ENCODE assay signal across 8 cellular contexts in the genomic region with DNA sequence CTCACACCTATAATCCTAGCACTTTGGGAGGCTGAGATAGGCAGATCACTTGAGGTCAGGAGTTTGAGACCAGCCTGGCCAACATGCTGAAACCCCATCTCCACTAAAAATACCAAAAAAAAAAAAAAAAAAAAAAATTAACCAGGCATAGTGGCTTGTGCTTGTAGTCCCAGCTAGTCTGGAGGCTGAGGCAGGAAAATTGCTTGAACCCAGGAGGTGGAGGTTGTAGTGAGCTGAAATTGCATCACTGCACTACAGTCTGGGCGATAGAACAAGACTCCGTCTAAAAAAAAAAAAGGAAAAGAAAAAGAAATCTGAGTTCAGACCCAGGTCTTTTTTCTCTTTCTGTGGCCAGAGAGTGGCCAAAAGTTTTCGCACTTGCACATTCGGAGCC. TPM values are rescaled to one million over a fixed set of nuclear protein-coding genes. Genes with fewer than 3 reads are reported as not detected.
DNase-seq lines count a peak whose midpoint lies in the region; ATAC-seq and TF ChIP-seq lines count a peak whose summit lies in the region.
"Not testable (repeated sequence)": the region's sequence is repeated elsewhere in the genome, so short reads cannot be mapped to it uniquely, and the experiment has no call there.

No MANE protein-coding gene starts in this region.

- H3K27ac Mint-ChIP-seq in CD4-positive, alpha-beta T cell; activated CD8-positive, alpha-beta T cell treated with anti-CD3 and anti-CD28 coated beads, Interleukin-2, amount 10 ng/mL, durations not matched to agents 7 days and 5 days; nephron progenitor cell; type B pancreatic cell: not testable (repeated sequence)
- peak overlapping the region; percentile 43 for H3K27ac Mint-ChIP-seq in glutamatergic neuron (ENCODE audit: unreplicated experiment)

- H2AK5ac ChIP-seq in IMR-90 (ENCODE audit: low read depth, low read length): not testable (repeated sequence)

- TF ChIP-seq RAD21 in IMR-90 (IDR thresholded peaks at IDR 0.05; ENCODE audit: low read length): not testable (repeated sequence)

- H2BK5ac ChIP-seq in IMR-90 (ENCODE audit: low read depth, low read length, poor library complexity, severe bottlenecking): not testable (repeated sequence)

- not testable (repeated sequence) for H3K23ac ChIP-seq in IMR-90 (ENCODE audit: low read depth, low read length)

- dilution Hi-C loops in IMR-90 (cut with HindIII; ENCODE audit: low sequenced_read_pairs, unreplicated experiment): not testable (repeated sequence)

- H3K9me3 ChIP-seq in CD4-positive, alpha-beta T cell (ENCODE audit: control insufficient read depth, low read length); IMR-90 (ENCODE audit: control insufficient read depth, insufficient read depth, low read length); SJCRH30 (replicated peaks); adipocyte (ENCODE audit: control insufficient read depth, low read length): not testable (repeated sequence)

- not testable (repeated sequence) for H3K9me3 Mint-ChIP-seq in CD4-positive, alpha-beta T cell; activated CD8-positive, alpha-beta T cell treated with anti-CD3 and anti-CD28 coated beads, Interleukin-2, amount 10 ng/mL, durations not matched to agents 7 days and 5 days (ENCODE audit: insufficient read depth); glutamatergic neuron (ENCODE audit: unreplicated experiment); nephron progenitor cell; type B pancreatic cell

- not testable (repeated sequence) for H3K9me1 ChIP-seq in IMR-90 (ENCODE audit: insufficient read depth, low read length)

- not testable (repeated sequence) for H3K36me3 ChIP-seq in IMR-90 (ENCODE audit: control insufficient read depth, insufficient read depth, low read length); SJCRH30
- H3K36me3 ChIP-seq in adipocyte (ENCODE audit: control insufficient read depth, insufficient read depth, low read length, severe bottlenecking): peaks cover 14% of the 10 kb centered on the region

- not testable (repeated sequence) for H3K4me3 ChIP-seq in IMR-90 (ENCODE audit: insufficient read depth, low read depth, low read length); SJCRH30
- peak overlapping the region; percentile 83 for H3K4me3 ChIP-seq in adipocyte (ENCODE audit: low read length)

- H3K27me3 Mint-ChIP-seq in CD4-positive, alpha-beta T cell: peaks cover 52% of the 10 kb centered on the region
- peaks cover 37% of the 10 kb centered on the region for H3K27me3 Mint-ChIP-seq in activated CD8-positive, alpha-beta T cell treated with anti-CD3 and anti-CD28 coated beads, Interleukin-2, amount 10 ng/mL, durations not matched to agents 7 days and 5 days (ENCODE audit: low read depth)
- H3K27me3 Mint-ChIP-seq in glutamatergic neuron (ENCODE audit: unreplicated experiment); nephron progenitor cell (ENCODE audit: low read depth, poor library complexity): not testable (repeated sequence)
- H3K27me3 Mint-ChIP-seq in type B pancreatic cell: peaks cover 65% of the 10 kb centered on the region

- not testable (repeated sequence) for H4K91ac ChIP-seq in IMR-90 (ENCODE audit: insufficient read depth, low read depth, low read length)

- H3K4ac ChIP-seq in IMR-90 (ENCODE audit: low read depth, low read length): not testable (repeated sequence)

- ATAC-seq in CD4-positive, alpha-beta T cell (ENCODE audit: poor library complexity); IMR-90 (ENCODE audit: low read depth); activated CD8-positive, alpha-beta T cell treated with anti-CD3 and anti-CD28 coated beads, Interleukin-2, amount 10 ng/mL, durations not matched to agents 7 days and 5 days: not testable (repeated sequence)

- not testable (repeated sequence) for TF ChIP-seq POLR2A in IMR-90 (IDR thresholded peaks at IDR 0.05; ENCODE audit: low read depth, low read length)

- H4K20me1 ChIP-seq in IMR-90 (ENCODE audit: insufficient read depth, low read length): not testable (repeated sequence)

- H3K79me1 ChIP-seq in IMR-90 (ENCODE audit: low read depth in 1 of 2, low read length in 2 of 2): not testable (repeated sequence)

- peak overlapping the region; percentile 47; the same call in 1 of the 2 replicates for H3K4me2 ChIP-seq in IMR-90 (ENCODE audit: low read depth, low read length)

- not testable (repeated sequence) for H2AK9ac ChIP-seq in IMR-90 (replicated peaks; ENCODE audit: low read depth, low read length, poor library complexity)

- intact Hi-C loops in CD4-positive, alpha-beta T cell (cut with DNase I, micrococcal nuclease); IMR-90 (cut with micrococcal nuclease): not testable (repeated sequence)

- TF ChIP-seq CTCF in CD4-positive, alpha-beta T cell (IDR thresholded peaks at IDR 0.05); IMR-90 (conservative IDR thresholded peaks at IDR 0.05; ENCODE audit: low read depth, low read length); glutamatergic neuron (IDR thresholded peaks at IDR 0.05; ENCODE audit: partially characterized antibody, unreplicated experiment); nephron progenitor cell (IDR thresholded peaks at IDR 0.05); type B pancreatic cell (conservative IDR thresholded peaks at IDR 0.05): not testable (repeated sequence)

- POLR2A ChIA-PET in CD4-positive, alpha-beta T cell (lab: Charles Lee); IMR-90 (lab: Charles Lee; ENCODE audit: unreplicated experiment); activated CD8-positive, alpha-beta T cell treated with anti-CD3 and anti-CD28 coated beads, Interleukin-2, amount 10 ng/mL, durations not matched to agents 7 days and 5 days (lab: Charles Lee): not testable (repeated sequence)

- not testable (repeated sequence) for H3K56ac ChIP-seq in IMR-90 (ENCODE audit: extremely low read depth, insufficient read depth, low read length)

- DNase-seq in CD4-positive, alpha-beta T cell; IMR-90; activated CD8-positive, alpha-beta T cell treated with anti-CD3 and anti-CD28 coated beads, Interleukin-2, amount 10 ng/mL, durations not matched to agents 7 days and 5 days; adipocyte (ENCODE audit: low read depth); glutamatergic neuron; nephron progenitor cell; type B pancreatic cell (ENCODE audit: extremely low spot score, unreplicated experiment): not testable (repeated sequence)
- peak in 1 of 2 experiments; percentile 14 for DNase-seq in SJCRH30

- H3K9ac ChIP-seq in IMR-90 (ENCODE audit: low read depth, low read length): not testable (repeated sequence)
- H3K9ac ChIP-seq in adipocyte (ENCODE audit: low read length): peak overlapping the region; percentile 88

- H3K27me3 ChIP-seq in CD4-positive, alpha-beta T cell (ENCODE audit: control insufficient read depth, insufficient read depth, low read length): peaks cover 28% of the 10 kb centered on the region
- not testable (repeated sequence) for H3K27me3 ChIP-seq in IMR-90 (ENCODE audit: control insufficient read depth, insufficient read depth, low read length); SJCRH30; adipocyte (replicated peaks; ENCODE audit: control insufficient read depth, insufficient read depth, low read length)

- not testable (repeated sequence) for H4K8ac ChIP-seq in IMR-90 (ENCODE audit: low read depth in 2 of 2, low read length in 2 of 2)

- H2AFZ ChIP-seq in IMR-90 (replicated peaks; ENCODE audit: low read length, poor library complexity): not testable (repeated sequence)

- not testable (repeated sequence) for H2BK15ac ChIP-seq in IMR-90 (ENCODE audit: low read depth, low read length)

- H3K4me1 ChIP-seq in IMR-90 (ENCODE audit: control insufficient read depth, insufficient read depth, low read length): not testable (repeated sequence)
- H3K4me1 ChIP-seq in SJCRH30 (peaks cover 82% of the 10 kb centered on the region), adipocyte (ENCODE audit: control insufficient read depth, insufficient read depth, low read length) (peaks cover 39% of the 10 kb centered on the region)

- CTCF ChIA-PET in CD4-positive, alpha-beta T cell (lab: Charles Lee): interaction anchor here (1.2 to 2.1 kb wide), 3 partner anchors 25 to 34 kb away, joined by 3 to 6 read pairs (median 4); no protein-coding TSS in a partner anchor
- CTCF ChIA-PET in IMR-90 (lab: Yijun Ruan, JAX): interaction anchor here (1.2 kb wide), 1 partner anchor 14 kb away, joined by 10 read pairs; no protein-coding TSS in a partner anchor
- CTCF ChIA-PET in activated CD8-positive, alpha-beta T cell treated with anti-CD3 and anti-CD28 coated beads, Interleukin-2, amount 10 ng/mL, durations not matched to agents 7 days and 5 days (lab: Charles Lee): interaction anchor here (1.0 to 1.9 kb wide), 5 partner anchors 11 to 144 kb away, joined by 3 to 9 read pairs (median 4); no protein-coding TSS in a partner anchor

- not testable (repeated sequence) for H3K36me3 Mint-ChIP-seq in CD4-positive, alpha-beta T cell (ENCODE audit: low read depth); activated CD8-positive, alpha-beta T cell treated with anti-CD3 and anti-CD28 coated beads, Interleukin-2, amount 10 ng/mL, durations not matched to agents 7 days and 5 days (ENCODE audit: low read depth); glutamatergic neuron (ENCODE audit: unreplicated experiment); nephron progenitor cell (ENCODE audit: low read depth); type B pancreatic cell

- H3K18ac ChIP-seq in IMR-90 (ENCODE audit: low read depth, low read length): not testable (repeated sequence)

- not testable (repeated sequence) for H3K4me1 Mint-ChIP-seq in CD4-positive, alpha-beta T cell (ENCODE audit: low read depth); activated CD8-positive, alpha-beta T cell treated with anti-CD3 and anti-CD28 coated beads, Interleukin-2, amount 10 ng/mL, durations not matched to agents 7 days and 5 days (ENCODE audit: low read depth)
- H3K4me1 Mint-ChIP-seq in glutamatergic neuron (ENCODE audit: low read depth, unreplicated experiment): peaks cover 50% of the 10 kb centered on the region
- H3K4me1 Mint-ChIP-seq in nephron progenitor cell: peaks cover 52% of the 10 kb centered on the region
- peaks cover 15% of the 10 kb centered on the region for H3K4me1 Mint-ChIP-seq in type B pancreatic cell (ENCODE audit: unreplicated experiment)

- H2BK120ac ChIP-seq in IMR-90 (ENCODE audit: low read depth, low read length): not testable (repeated sequence)

- not testable (repeated sequence) for BruUV-seq in IMR-90 (replicated peaks; lab: Mats Ljungman, UMichigan)

- H2BK20ac ChIP-seq in IMR-90 (ENCODE audit: low read depth, low read length): not testable (repeated sequence)

- 100% methylated on average over 2 of the region's 4 CpGs; no CpG with 5 or more reads in 1 of the 2 experiments for WGBS in IMR-90 (ENCODE audit: extremely low coverage in 2 of 2, insufficient read length in 1 of 2), 2 experiments

- in situ Hi-C loops in IMR-90 (cut with MboI; ENCODE audit: low sequenced_read_pairs): not testable (repeated sequence)

- not testable (repeated sequence) for H3K14ac ChIP-seq in IMR-90 (replicated peaks; ENCODE audit: low read depth, low read length)

- not testable (repeated sequence) for H4K5ac ChIP-seq in IMR-90 (ENCODE audit: low read depth, low read length)

- peak overlapping the region; percentile 14 for H3K4me3 Mint-ChIP-seq in CD4-positive, alpha-beta T cell
- H3K4me3 Mint-ChIP-seq in activated CD8-positive, alpha-beta T cell treated with anti-CD3 and anti-CD28 coated beads, Interleukin-2, amount 10 ng/mL, durations not matched to agents 7 days and 5 days: peak overlapping the region; percentile 46
- H3K4me3 Mint-ChIP-seq in glutamatergic neuron (ENCODE audit: unreplicated experiment) (peak overlapping the region; percentile 43), nephron progenitor cell (peak overlapping the region; percentile 78), type B pancreatic cell (peak overlapping the region; percentile 57)

- not testable (repeated sequence) for H3K27ac ChIP-seq in CD4-positive, alpha-beta T cell (ENCODE audit: low read depth, low read length); IMR-90 (ENCODE audit: insufficient read depth, low read length)
- H3K27ac ChIP-seq in SJCRH30: peak overlapping the region; percentile 93

RNA-seq across cellular contexts. Expression of a gene that starts 47.3 kb away (rescaled TPM):
- total RNA-seq in CD4-positive, alpha-beta T cell: under 1 TPM; 0.59 to 0.74 TPM
- total RNA-seq in IMR-90 (2012; rRNA removed): 0.72 and 1.1 TPM in 2 replicates
- polyA plus RNA-seq in IMR-90 (2012; rRNA removed): 0.34 and 0.53 TPM in 2 replicates
- polyA plus RNA-seq in IMR-90 (2012; cell fraction: cytosol; rRNA removed): 0.05 and 0.07 TPM in 2 replicates
- polyA plus RNA-seq in IMR-90 (2012; cell fraction: nucleus; rRNA removed; ENCODE audit: low replicate concordance): 0.13 and 1.0 TPM in 2 replicates
- total RNA-seq in SJCRH30 (2014; rRNA removed; shearing (Covaris generic)): 49.8 and 57.3 TPM in 2 replicates
- under 1 TPM; 0.05 to 0.40 TPM for total RNA-seq in activated CD8-positive, alpha-beta T cell treated with anti-CD3 and anti-CD28 coated beads, Interleukin-2, amount 10 ng/mL, durations not matched to agents 7 days and 5 days
- 3.9 TPM for total RNA-seq in glutamatergic neuron (ENCODE audit: unreplicated experiment)
- total RNA-seq in type B pancreatic cell (ENCODE audit: low replicate concordance): 0.21 and 0.34 TPM in 2 replicates

Comparison
In these comparisons a context has a peak if more than half of its experiments do, and no peak if none do; other contexts are left out.
1. H3K4me3 Mint-ChIP-seq: peak in every context shown above with its lines; median percentile 78 in nephron progenitor cell; 57 in type B pancreatic cell; 46 in activated CD8-positive, alpha-beta T cell treated with anti-CD3 and anti-CD28 coated beads, Interleukin-2, amount 10 ng/mL, durations not matched to agents 7 days and 5 days; 43 in glutamatergic neuron; 14 in CD4-positive, alpha-beta T cell.
2. RNA of a gene that starts 47.3 kb away (total RNA-seq): 49.8 to 57.3 TPM in SJCRH30; 3.9 TPM in glutamatergic neuron (single experiment), 0.59 to 0.74 TPM in CD4-positive, alpha-beta T cell, 0.72 to 1.1 TPM in IMR-90, 0.05 to 0.40 TPM in activated CD8-positive, alpha-beta T cell treated with anti-CD3 and anti-CD28 coated beads, Interleukin-2, amount 10 ng/mL, durations not matched to agents 7 days and 5 days and 0.21 to 0.34 TPM in type B pancreatic cell; every median in the first group is over 10 times any median in the second.